1 cellular context compared by ENCODE assay signal in the genomic region with DNA sequence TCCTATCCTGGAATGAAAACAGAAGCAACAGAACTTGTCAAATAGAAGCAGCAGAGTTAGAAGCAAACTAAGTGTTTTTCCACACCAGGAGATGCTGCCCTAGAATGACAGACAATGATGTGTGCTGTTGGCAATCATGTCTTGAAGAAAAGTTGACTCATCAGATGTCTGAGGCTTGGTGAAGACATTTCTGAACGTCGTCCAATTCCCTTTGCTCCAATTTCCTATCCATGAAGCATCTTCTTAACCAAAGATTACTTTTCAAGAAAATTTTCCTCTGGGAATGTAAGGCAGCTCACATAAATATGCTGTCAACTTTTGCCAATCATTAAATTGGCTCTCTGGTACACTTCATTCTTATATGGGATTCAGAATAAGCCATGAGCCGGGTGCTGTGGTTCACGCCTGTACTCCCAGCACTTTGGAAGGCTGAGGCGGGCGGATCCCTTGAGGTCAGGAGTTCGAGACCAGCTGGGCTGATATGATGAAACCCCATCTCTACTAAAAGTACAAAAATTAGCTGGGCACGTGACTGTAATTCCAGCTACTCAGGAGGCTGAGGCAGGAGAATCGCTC.
TF ChIP-seq lines count a peak whose summit lies in the region.

No MANE protein-coding gene starts in this region.

TF ChIP-seq in SK-N-SH treated with all-trans-retinoic acid at 6 μM for 48 hours, 23 proteins besides CTCF, POLR2A, EP300 and RAD21 (continued from another document):
- TF ChIP-seq, protein P1, sequence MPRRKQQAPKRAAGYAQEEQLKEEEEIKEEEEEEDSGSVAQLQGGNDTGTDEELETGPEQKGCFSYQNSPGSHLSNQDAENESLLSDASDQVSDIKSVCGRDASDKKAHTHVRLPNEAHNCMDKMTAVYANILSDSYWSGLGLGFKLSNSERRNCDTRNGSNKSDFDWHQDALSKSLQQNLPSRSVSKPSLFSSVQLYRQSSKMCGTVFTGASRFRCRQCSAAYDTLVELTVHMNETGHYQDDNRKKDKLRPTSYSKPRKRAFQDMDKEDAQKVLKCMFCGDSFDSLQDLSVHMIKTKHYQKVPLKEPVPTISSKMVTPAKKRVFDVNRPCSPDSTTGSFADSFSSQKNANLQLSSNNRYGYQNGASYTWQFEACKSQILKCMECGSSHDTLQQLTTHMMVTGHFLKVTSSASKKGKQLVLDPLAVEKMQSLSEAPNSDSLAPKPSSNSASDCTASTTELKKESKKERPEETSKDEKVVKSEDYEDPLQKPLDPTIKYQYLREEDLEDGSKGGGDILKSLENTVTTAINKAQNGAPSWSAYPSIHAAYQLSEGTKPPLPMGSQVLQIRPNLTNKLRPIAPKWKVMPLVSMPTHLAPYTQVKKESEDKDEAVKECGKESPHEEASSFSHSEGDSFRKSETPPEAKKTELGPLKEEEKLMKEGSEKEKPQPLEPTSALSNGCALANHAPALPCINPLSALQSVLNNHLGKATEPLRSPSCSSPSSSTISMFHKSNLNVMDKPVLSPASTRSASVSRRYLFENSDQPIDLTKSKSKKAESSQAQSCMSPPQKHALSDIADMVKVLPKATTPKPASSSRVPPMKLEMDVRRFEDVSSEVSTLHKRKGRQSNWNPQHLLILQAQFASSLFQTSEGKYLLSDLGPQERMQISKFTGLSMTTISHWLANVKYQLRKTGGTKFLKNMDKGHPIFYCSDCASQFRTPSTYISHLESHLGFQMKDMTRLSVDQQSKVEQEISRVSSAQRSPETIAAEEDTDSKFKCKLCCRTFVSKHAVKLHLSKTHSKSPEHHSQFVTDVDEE (CRISPR knock-in tag; IDR thresholded peaks at IDR 0.05): no peak
- TF ChIP-seq OSR1 (CRISPR knock-in tag; IDR thresholded peaks at IDR 0.05) (0 out of 2 replicates have a peak, but pooled peaks have one; percentile 53), ZC3H10 (CRISPR knock-in tag; IDR thresholded peaks at IDR 0.05) (peak; percentile 66; the same call in 1 of the 2 replicates), CSDC2 (CRISPR knock-in tag; IDR thresholded peaks at IDR 0.05) (peak; percentile 66; the same call in 1 of the 2 replicates), TOX (CRISPR knock-in tag; IDR thresholded peaks at IDR 0.05; ENCODE audit: borderline replicate concordance) (peak; percentile 40; the same call in 1 of the 2 replicates), PPARA (CRISPR knock-in tag; IDR thresholded peaks at IDR 0.05; ENCODE audit: borderline replicate concordance) (no peak)
- TF ChIP-seq, protein P2, sequence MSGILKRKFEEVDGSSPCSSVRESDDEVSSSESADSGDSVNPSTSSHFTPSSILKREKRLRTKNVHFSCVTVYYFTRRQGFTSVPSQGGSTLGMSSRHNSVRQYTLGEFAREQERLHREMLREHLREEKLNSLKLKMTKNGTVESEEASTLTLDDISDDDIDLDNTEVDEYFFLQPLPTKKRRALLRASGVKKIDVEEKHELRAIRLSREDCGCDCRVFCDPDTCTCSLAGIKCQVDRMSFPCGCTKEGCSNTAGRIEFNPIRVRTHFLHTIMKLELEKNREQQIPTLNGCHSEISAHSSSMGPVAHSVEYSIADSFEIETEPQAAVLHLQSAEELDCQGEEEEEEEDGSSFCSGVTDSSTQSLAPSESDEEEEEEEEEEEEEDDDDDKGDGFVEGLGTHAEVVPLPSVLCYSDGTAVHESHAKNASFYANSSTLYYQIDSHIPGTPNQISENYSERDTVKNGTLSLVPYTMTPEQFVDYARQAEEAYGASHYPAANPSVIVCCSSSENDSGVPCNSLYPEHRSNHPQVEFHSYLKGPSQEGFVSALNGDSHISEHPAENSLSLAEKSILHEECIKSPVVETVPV (CRISPR knock-in tag; IDR thresholded peaks at IDR 0.05): no peak
